13 cellular contexts compared by ENCODE assay signal in genomic region chr16:318628-319027, GRCh38. TPM values are rescaled to one million over a fixed set of nuclear protein-coding genes. Genes with fewer than 3 reads are reported as not detected.
DNase-seq lines count a peak whose midpoint lies in the region; ATAC-seq and TF ChIP-seq lines count a peak whose summit lies in the region.
"Had no signal": no experiment of that assay in that cellular context is flagged by ENCODE, and none has a peak within 500 bp of the region (broad histone marks: within the 10 kb centered on the region; RNA-seq: fewer than 3 reads in every experiment).

No MANE protein-coding gene starts in this region.

- no peaks in the 10 kb centered on the region for H3K9me3 ChIP-seq in body of pancreas
- H3K9me3 ChIP-seq: ascending aorta had no signal

- no peaks in the 10 kb centered on the region for H3K4me1 ChIP-seq in body of pancreas
- H3K4me1 ChIP-seq: ascending aorta had no signal

- H3K36me3 ChIP-seq in body of pancreas (replicated peaks in 1 of 2; ENCODE audit: insufficient read depth in 1 of 2, low read depth in 2 of 2), result peaks cover 0 to 7% of the 10 kb centered on the region in 2 donors

- H3K36me3 Mint-ChIP-seq in activated CD8-positive, alpha-beta T cell treated with anti-CD3 and anti-CD28 coated beads for 36 hours (ENCODE audit: low read depth), result peaks cover 10% of the 10 kb centered on the region
- H3K36me3 Mint-ChIP-seq in activated CD8-positive, alpha-beta T cell treated with anti-CD3 and anti-CD28 coated beads, Interleukin-2, amount 10 ng/mL, durations not matched to agents 7 days and 5 days (ENCODE audit: low read depth), result peaks cover 7% of the 10 kb centered on the region
- H3K36me3 Mint-ChIP-seq in endothelial cell (ENCODE audit: low read depth, unreplicated experiment), result peaks cover 18% of the 10 kb centered on the region

- no peaks in the 10 kb centered on the region for H3K27me3 Mint-ChIP-seq in activated CD8-positive, alpha-beta T cell treated with anti-CD3 and anti-CD28 coated beads for 36 hours
- H3K27me3 Mint-ChIP-seq in activated CD8-positive, alpha-beta T cell treated with anti-CD3 and anti-CD28 coated beads, Interleukin-2, amount 10 ng/mL, durations not matched to agents 7 days and 5 days (ENCODE audit: low read depth), result no peaks in the 10 kb centered on the region
- peaks cover 4% of the 10 kb centered on the region for H3K27me3 Mint-ChIP-seq in endothelial cell (ENCODE audit: unreplicated experiment)

- intact Hi-C loops in activated CD8-positive, alpha-beta T cell treated with anti-CD3 and anti-CD28 coated beads for 36 hours (cut with micrococcal nuclease), result no loop called here
- intact Hi-C loops in body of pancreas (cut with DNase I), result no loop called here

- TF ChIP-seq POLR2A in body of pancreas (IDR thresholded peaks at IDR 0.05), result peak in 1 of 3 donors; percentile 9

- no peak overlapping the region for H3K4me3 Mint-ChIP-seq in activated CD8-positive, alpha-beta T cell treated with anti-CD3 and anti-CD28 coated beads for 36 hours
- no peak overlapping the region for H3K4me3 Mint-ChIP-seq in activated CD8-positive, alpha-beta T cell treated with anti-CD3 and anti-CD28 coated beads, Interleukin-2, amount 10 ng/mL, durations not matched to agents 7 days and 5 days
- H3K4me3 Mint-ChIP-seq in endothelial cell (ENCODE audit: unreplicated experiment), result no peak overlapping the region

- no peaks in the 10 kb centered on the region for H3K27me3 ChIP-seq in body of pancreas
- H3K27me3 ChIP-seq: ascending aorta had no signal

- H3K27ac ChIP-seq in body of pancreas, result no peak overlapping the region
- H3K27ac ChIP-seq: ascending aorta, epithelial cell of prostate had no signal

- H3K4me3 ChIP-seq in body of pancreas, result no peak overlapping the region
- H3K4me3 ChIP-seq: ascending aorta had no signal

- ATAC-seq in activated CD8-positive, alpha-beta T cell treated with anti-CD3 and anti-CD28 coated beads for 36 hours, result peak; percentile 51
- ATAC-seq in activated CD8-positive, alpha-beta T cell treated with anti-CD3 and anti-CD28 coated beads, Interleukin-2, amount 10 ng/mL, durations not matched to agents 7 days and 5 days, result no peak
- ATAC-seq in stimulated activated naive CD8-positive, alpha-beta T cell treated with anti-CD3 and anti-CD28 coated beads, Interleukin-15, Interleukin-2, amounts not matched to agents 100 U/mL and 50 U/mL, for 24 hours, result no peak
- ATAC-seq in body of pancreas (no peak), HG03520 (IDR thresholded peaks at IDR 0.05; ENCODE audit: unreplicated experiment) (no peak)

- no peak overlapping the region for H3K27ac Mint-ChIP-seq in activated CD8-positive, alpha-beta T cell treated with anti-CD3 and anti-CD28 coated beads for 36 hours
- no peak overlapping the region for H3K27ac Mint-ChIP-seq in activated CD8-positive, alpha-beta T cell treated with anti-CD3 and anti-CD28 coated beads, Interleukin-2, amount 10 ng/mL, durations not matched to agents 7 days and 5 days
- no peak overlapping the region for H3K27ac Mint-ChIP-seq in endothelial cell (ENCODE audit: unreplicated experiment)

- POLR2A ChIA-PET in activated CD8-positive, alpha-beta T cell treated with anti-CD3 and anti-CD28 coated beads for 36 hours (lab: Charles Lee), result no interaction called here
- POLR2A ChIA-PET in activated CD8-positive, alpha-beta T cell treated with anti-CD3 and anti-CD28 coated beads, Interleukin-2, amount 10 ng/mL, durations not matched to agents 7 days and 5 days (lab: Charles Lee), result interaction anchor here (0.7 kb wide), 1 partner anchor 653 kb away, joined by 4 read pairs; no protein-coding TSS in a partner anchor

- CTCF ChIA-PET in activated CD8-positive, alpha-beta T cell treated with anti-CD3 and anti-CD28 coated beads for 36 hours (lab: Charles Lee), result interaction anchor here (1.5 kb wide), 1 partner anchor 24 kb away, joined by 4 read pairs; no protein-coding TSS in a partner anchor
- CTCF ChIA-PET in activated CD8-positive, alpha-beta T cell treated with anti-CD3 and anti-CD28 coated beads, Interleukin-2, amount 10 ng/mL, durations not matched to agents 7 days and 5 days (lab: Charles Lee), result interaction anchor here (1.5 kb wide), 1 partner anchor 9 kb away, joined by 5 read pairs; no protein-coding TSS in a partner anchor

- H3K9me3 Mint-ChIP-seq in activated CD8-positive, alpha-beta T cell treated with anti-CD3 and anti-CD28 coated beads for 36 hours, result no peaks in the 10 kb centered on the region
- no peaks in the 10 kb centered on the region for H3K9me3 Mint-ChIP-seq in activated CD8-positive, alpha-beta T cell treated with anti-CD3 and anti-CD28 coated beads, Interleukin-2, amount 10 ng/mL, durations not matched to agents 7 days and 5 days (ENCODE audit: insufficient read depth)
- H3K9me3 Mint-ChIP-seq in endothelial cell (ENCODE audit: unreplicated experiment), result no peaks in the 10 kb centered on the region

- H3K4me1 Mint-ChIP-seq in activated CD8-positive, alpha-beta T cell treated with anti-CD3 and anti-CD28 coated beads for 36 hours (ENCODE audit: low read depth), result peaks cover 29% of the 10 kb centered on the region
- H3K4me1 Mint-ChIP-seq in activated CD8-positive, alpha-beta T cell treated with anti-CD3 and anti-CD28 coated beads, Interleukin-2, amount 10 ng/mL, durations not matched to agents 7 days and 5 days (ENCODE audit: low read depth), result peaks cover 23% of the 10 kb centered on the region
- H3K4me1 Mint-ChIP-seq in endothelial cell (ENCODE audit: unreplicated experiment), result peaks cover 3% of the 10 kb centered on the region

- DNase-seq in activated CD8-positive, alpha-beta T cell treated with anti-CD3 and anti-CD28 coated beads for 36 hours, result peak; percentile 31
- DNase-seq in activated CD8-positive, alpha-beta T cell treated with anti-CD3 and anti-CD28 coated beads, Interleukin-2, amount 10 ng/mL, durations not matched to agents 7 days and 5 days, result no peak
- DNase-seq in NCI-H2196 treated with DMSO at 0.1 percent for 48 hours (lab: John Stamatoyannopoulos, UW; ENCODE audit: unreplicated experiment) (peak; percentile 15), endothelial cell (ENCODE audit: low spot score) (peak; percentile 41), midbrain (lab: John Stamatoyannopoulos, UW) (no peak), body of pancreas (no peak)
- DNase-seq in stimulated activated naive CD8-positive, alpha-beta T cell treated with anti-CD3 and anti-CD28 coated beads, Interleukin-15, Interleukin-2, amounts not matched to agents 100 U/mL and 50 U/mL, for 24 hours, result peak; percentile 16
- DNase-seq: GF-D8; NCI-H1436; stimulated activated CD4-positive, alpha-beta T cell treated with anti-CD3 and anti-CD28 coated beads, Interleukin-15, amount 100 ng/mL, for 24 hours had no signal

- TF ChIP-seq CTCF in activated CD8-positive, alpha-beta T cell treated with anti-CD3 and anti-CD28 coated beads for 36 hours (IDR thresholded peaks at IDR 0.05), result peak; percentile 20
- no peak for TF ChIP-seq CTCF in endothelial cell (IDR thresholded peaks at IDR 0.05; ENCODE audit: unreplicated experiment)
- TF ChIP-seq CTCF in body of pancreas (IDR thresholded peaks at IDR 0.05), result peak in 1 of 7 experiments; percentile 12

- 92 to 95% methylated on average over 13 to 22 of the region's 22 CpGs for WGBS in body of pancreas, 2 donors

RNA-seq across cellular contexts. Expression of gene AXIN1, which starts 33.9 kb away (rescaled TPM):
- 10 to 100 TPM; 24.1 to 24.9 TPM for total RNA-seq in activated CD8-positive, alpha-beta T cell treated with anti-CD3 and anti-CD28 coated beads for 36 hours
- 10 to 100 TPM; 25.1 to 26.1 TPM for total RNA-seq in activated CD8-positive, alpha-beta T cell treated with anti-CD3 and anti-CD28 coated beads, Interleukin-2, amount 10 ng/mL, durations not matched to agents 7 days and 5 days
- total RNA-seq in endothelial cell (ENCODE audit: unreplicated experiment) (17.5 TPM), body of pancreas (10 to 100 TPM; 14.8 TPM)

RNA-seq across cellular contexts. Expression of gene PDIA2, which starts 35.7 kb away (rescaled TPM):
- not detected for total RNA-seq in activated CD8-positive, alpha-beta T cell treated with anti-CD3 and anti-CD28 coated beads for 36 hours
- total RNA-seq in activated CD8-positive, alpha-beta T cell treated with anti-CD3 and anti-CD28 coated beads, Interleukin-2, amount 10 ng/mL, durations not matched to agents 7 days and 5 days, result not detected
- total RNA-seq in endothelial cell (ENCODE audit: unreplicated experiment) (not detected), body of pancreas (1,000 to 10,000 TPM in 1 of 2 donors, 100 to 1,000 TPM in 1; 517 to 2,271 TPM)
- total RNA-seq: ascending aorta had no signal

RNA-seq across cellular contexts. Expression of gene ARHGDIG, which starts 38.2 kb away (rescaled TPM):
- not detected for total RNA-seq in activated CD8-positive, alpha-beta T cell treated with anti-CD3 and anti-CD28 coated beads for 36 hours
- not detected for total RNA-seq in activated CD8-positive, alpha-beta T cell treated with anti-CD3 and anti-CD28 coated beads, Interleukin-2, amount 10 ng/mL, durations not matched to agents 7 days and 5 days
- not detected for total RNA-seq in endothelial cell (ENCODE audit: unreplicated experiment)
- 100 to 1,000 TPM; 102 to 140 TPM for total RNA-seq in body of pancreas
- total RNA-seq: ascending aorta had no signal

RNA-seq across cellular contexts. Expression of gene RGS11, which starts 42.9 kb away (rescaled TPM):
- total RNA-seq in activated CD8-positive, alpha-beta T cell treated with anti-CD3 and anti-CD28 coated beads for 36 hours, result not detected
- not detected for total RNA-seq in activated CD8-positive, alpha-beta T cell treated with anti-CD3 and anti-CD28 coated beads, Interleukin-2, amount 10 ng/mL, durations not matched to agents 7 days and 5 days
- total RNA-seq in endothelial cell (ENCODE audit: unreplicated experiment) (not detected), body of pancreas (10 to 100 TPM; 15.6 to 95.9 TPM)

RNA-seq across cellular contexts. Expression of gene MRPL28, which starts 51.7 kb away (rescaled TPM):
- total RNA-seq in activated CD8-positive, alpha-beta T cell treated with anti-CD3 and anti-CD28 coated beads for 36 hours, result 10 to 100 TPM; 95.0 to 98.2 TPM
- total RNA-seq in activated CD8-positive, alpha-beta T cell treated with anti-CD3 and anti-CD28 coated beads, Interleukin-2, amount 10 ng/mL, durations not matched to agents 7 days and 5 days, result 10 to 100 TPM; 95.3 to 95.8 TPM
- total RNA-seq in endothelial cell (ENCODE audit: unreplicated experiment), result 70.8 TPM
- total RNA-seq in body of pancreas, result 10 to 100 TPM; 22.1 to 31.0 TPM

Comparison
In these comparisons a context has a peak if more than half of its experiments do, and no peak if none do; other contexts are left out.
1. DNase-seq: peak in activated CD8-positive, alpha-beta T cell treated with anti-CD3 and anti-CD28 coated beads for 36 hours (single experiment), NCI-H2196 treated with DMSO at 0.1 percent for 48 hours (single experiment), endothelial cell (single experiment) and stimulated activated naive CD8-positive, alpha-beta T cell treated with anti-CD3 and anti-CD28 coated beads, Interleukin-15, Interleukin-2, amounts not matched to agents 100 U/mL and 50 U/mL, for 24 hours (single experiment); none in activated CD8-positive, alpha-beta T cell treated with anti-CD3 and anti-CD28 coated beads, Interleukin-2, amount 10 ng/mL, durations not matched to agents 7 days and 5 days (single experiment), midbrain (single experiment) and body of pancreas (0 of 4).
2. RNA of gene PDIA2, which starts 35.7 kb away (total RNA-seq): 517 to 2,271 TPM in body of pancreas; not detected in activated CD8-positive, alpha-beta T cell treated with anti-CD3 and anti-CD28 coated beads for 36 hours, not detected in activated CD8-positive, alpha-beta T cell treated with anti-CD3 and anti-CD28 coated beads, Interleukin-2, amount 10 ng/mL, durations not matched to agents 7 days and 5 days and not detected in endothelial cell (single experiment); every median in the first group is over 100 times any median in the second.
3. RNA of gene ARHGDIG, which starts 38.2 kb away (total RNA-seq): 102 to 140 TPM in body of pancreas; not detected in activated CD8-positive, alpha-beta T cell treated with anti-CD3 and anti-CD28 coated beads for 36 hours, not detected in activated CD8-positive, alpha-beta T cell treated with anti-CD3 and anti-CD28 coated beads, Interleukin-2, amount 10 ng/mL, durations not matched to agents 7 days and 5 days and not detected in endothelial cell (single experiment); every median in the first group is over 10 times any median in the second.